8 cellular contexts compared by ENCODE assay signal in the genomic region with DNA sequence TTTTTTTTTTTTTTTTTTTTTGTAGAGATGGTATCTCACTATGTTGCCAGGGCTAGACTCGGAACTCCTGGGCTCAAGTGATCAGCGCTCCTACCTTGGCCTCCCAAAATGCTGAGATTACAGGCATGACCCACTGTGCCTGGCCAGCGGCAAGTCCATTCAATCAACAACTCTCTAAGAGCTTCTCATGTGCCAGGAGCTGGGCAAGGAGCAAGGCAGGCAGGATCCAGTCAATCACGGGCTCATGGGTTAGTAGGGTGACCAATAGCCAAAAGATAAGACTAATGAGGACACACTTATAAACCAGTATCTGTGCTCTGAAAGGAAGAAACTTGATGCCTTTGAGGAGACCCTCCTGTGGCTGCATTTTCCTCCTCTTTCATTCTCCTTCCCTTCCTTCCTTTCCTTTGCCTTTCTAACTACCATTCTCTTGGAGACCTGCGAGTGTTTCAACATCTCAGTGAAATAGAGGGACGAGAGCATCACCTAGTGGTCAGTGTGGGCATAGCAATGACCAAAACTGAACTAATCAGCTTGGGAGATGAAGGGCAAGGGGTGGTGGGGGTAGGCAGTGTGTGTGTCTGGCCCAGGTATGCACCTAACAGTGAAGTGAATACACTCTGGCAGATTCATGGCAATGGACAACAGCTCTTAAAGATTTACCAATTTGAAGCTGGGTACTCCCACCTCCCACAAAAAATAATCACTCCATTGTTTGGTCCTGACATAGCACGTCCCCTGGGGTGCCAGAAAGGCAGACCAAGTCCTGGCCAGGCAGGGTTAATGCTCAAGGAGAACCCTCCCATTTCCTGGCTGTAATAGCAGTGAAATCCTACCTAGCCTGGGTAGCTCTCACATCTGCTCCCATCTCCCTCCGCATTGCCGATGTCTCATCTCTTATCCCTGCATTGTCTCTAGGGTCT. TPM values are rescaled to one million over a fixed set of nuclear protein-coding genes. Genes with fewer than 3 reads are reported as not detected.
DNase-seq lines count a peak whose midpoint lies in the region; ATAC-seq and TF ChIP-seq lines count a peak whose summit lies in the region.

No MANE protein-coding gene starts in this region.

- H4K20me1 ChIP-seq in PC-9 (ENCODE audit: insufficient read depth) (peaks cover 18% of the 10 kb centered on the region), fibroblast of lung (ENCODE audit: control insufficient read depth, extremely low read depth, insufficient read depth, low read length) (no peaks in the 10 kb centered on the region), neural progenitor cell (ENCODE audit: low read depth) (peaks cover 2% of the 10 kb centered on the region)

- BruUV-seq in Caco-2 (replicated peaks; lab: Mats Ljungman, UMichigan) (no TSS peak), PC-9 (replicated peaks; lab: Mats Ljungman, UMichigan) (no TSS peak)

- intact Hi-C loops in Caco-2 (cut with micrococcal nuclease; ENCODE audit: unreplicated experiment): loop anchor here (1.0 to 5.0 kb wide), 5 partner anchors 12 to 179 kb away; a partner anchor contains a TSS
- intact Hi-C loops in PC-9 (cut with micrococcal nuclease; ENCODE audit: unreplicated experiment): loop anchor here (1.0 to 10.0 kb wide), 3 partner anchors 179 to 576 kb away; no protein-coding TSS in a partner anchor

- H3K4me3 Mint-ChIP-seq in Caco-2 (ENCODE audit: unreplicated experiment) (no peak overlapping the region), neural progenitor cell (peak overlapping the region; percentile 1)

- H3K27me3 ChIP-seq in Caco-2 (replicated peaks; ENCODE audit: control insufficient read depth, insufficient read depth, low read length) (no peaks in the 10 kb centered on the region), HUES48 (ENCODE audit: control insufficient read depth, insufficient read depth, low read length) (peaks cover 5% of the 10 kb centered on the region), PC-9 (ENCODE audit: insufficient read depth, low read depth) (no peaks in the 10 kb centered on the region), fibroblast of lung (ENCODE audit: control insufficient read depth, insufficient read depth, low read length) (no peaks in the 10 kb centered on the region), neural progenitor cell (peaks cover 8% of the 10 kb centered on the region)

- H3K4me3 ChIP-seq in Caco-2 (ENCODE audit: low read depth, low read length): no peak overlapping the region
- H3K4me3 ChIP-seq in HUES48 (ENCODE audit: low read depth, low read length): no peak overlapping the region
- H3K4me3 ChIP-seq in PC-9: no peak overlapping the region
- no peak overlapping the region for H3K4me3 ChIP-seq in fibroblast of lung (replicated peaks in 1 of 4; ENCODE audit: control extremely low read depth in 1 of 4, insufficient read depth in 1 of 4, low read depth in 3 of 4, low read length in 4 of 4)
- H3K4me3 ChIP-seq in neural progenitor cell: no peak overlapping the region

- H3K4me1 ChIP-seq in Caco-2: peaks cover 14% of the 10 kb centered on the region
- peaks cover 19% of the 10 kb centered on the region for H3K4me1 ChIP-seq in HUES48 (ENCODE audit: control insufficient read depth, insufficient read depth, low read length)
- peaks cover 23% of the 10 kb centered on the region for H3K4me1 ChIP-seq in PC-9 (replicated peaks; ENCODE audit: insufficient read depth)
- no peaks in the 10 kb centered on the region for H3K4me1 ChIP-seq in fibroblast of lung (ENCODE audit: control insufficient read depth, extremely low read depth, insufficient read depth, low read length)
- peaks cover 11% of the 10 kb centered on the region for H3K4me1 ChIP-seq in neural progenitor cell

- H3K4me2 ChIP-seq in PC-9: no peak overlapping the region
- no peak overlapping the region for H3K4me2 ChIP-seq in fibroblast of lung (ENCODE audit: extremely low read depth, insufficient read depth, low read length)
- no peak overlapping the region for H3K4me2 ChIP-seq in neural progenitor cell

- DNase-seq in Caco-2 (peak; percentile 80 to 84), PC-9 (peak; percentile 67 to 75), fibroblast of lung (ENCODE audit: low read depth in 2 of 2) (peak; percentile 49 to 74), neural progenitor cell (ENCODE audit: low spot score) (peak; percentile 81), substantia nigra (lab: John Stamatoyannopoulos, UW) (peak in 42 of 49 donors; percentile 5 to 78 (median 57))
- peak; percentile 71 for DNase-seq in activated T-cell treated with anti-CD3 and anti-CD28 coated beads, Interleukin-2, amount 50 U/mL, for 1 hour

- H3K4me1 Mint-ChIP-seq in Caco-2 (ENCODE audit: low read depth, unreplicated experiment): peaks cover 14% of the 10 kb centered on the region
- H3K4me1 Mint-ChIP-seq in neural progenitor cell: peaks cover 18% of the 10 kb centered on the region

- H3K9me3 Mint-ChIP-seq in Caco-2 (ENCODE audit: unreplicated experiment) (no peaks in the 10 kb centered on the region), neural progenitor cell (no peaks in the 10 kb centered on the region)

- H3K9ac ChIP-seq in HUES48 (ENCODE audit: low read depth, low read length): no peak overlapping the region
- no peak overlapping the region for H3K9ac ChIP-seq in fibroblast of lung (ENCODE audit: insufficient read depth, low read length)
- H3K9ac ChIP-seq in neural progenitor cell: no peak overlapping the region

- H2AFZ ChIP-seq in PC-9 (no peak overlapping the region), fibroblast of lung (ENCODE audit: low read length) (no peak overlapping the region), neural progenitor cell (replicated peaks) (peak overlapping the region; percentile 36)

- TF ChIP-seq CTCF in Caco-2 (IDR thresholded peaks at IDR 0.05; ENCODE audit: insufficient read depth in 1 of 2, low read depth in 1 of 2, low read length in 1 of 2, severe bottlenecking in 1 of 2, unreplicated experiment in 1 of 2) (peak; percentile 92 to 96), PC-9 (conservative IDR thresholded peaks at IDR 0.05) (peak; percentile 99), fibroblast of lung (conservative IDR thresholded peaks at IDR 0.05 in 1 of 2, IDR thresholded peaks at IDR 0.05 in 1 of 2; ENCODE audit: low read depth in 1 of 2, low read length in 2 of 2) (peak; percentile 100), neural progenitor cell (IDR thresholded peaks at IDR 0.05) (peak; percentile 99)

- H3K27ac Mint-ChIP-seq in Caco-2 (ENCODE audit: unreplicated experiment) (no peak overlapping the region), neural progenitor cell (peak overlapping the region; percentile 3)

- POLR2A ChIA-PET in Caco-2 (lab: Charles Lee) (interaction anchor here (0.6 kb wide), 2 partner anchors 16 to 157 kb away, joined by 5 read pairs; no protein-coding TSS in a partner anchor), PC-9 (lab: Charles Lee; ENCODE audit: unreplicated experiment) (interaction anchor here (0.5 kb wide), 2 partner anchors 44 to 358 kb away, joined by 4 to 5 read pairs; no protein-coding TSS in a partner anchor)

- H3K36me3 ChIP-seq in Caco-2 (ENCODE audit: control insufficient read depth, insufficient read depth, low read length): no peaks in the 10 kb centered on the region
- H3K36me3 ChIP-seq in HUES48 (ENCODE audit: control insufficient read depth, insufficient read depth, low read length): no peaks in the 10 kb centered on the region
- H3K36me3 ChIP-seq in PC-9 (ENCODE audit: low read depth): no peaks in the 10 kb centered on the region
- no peaks in the 10 kb centered on the region for H3K36me3 ChIP-seq in fibroblast of lung (ENCODE audit: control insufficient read depth, insufficient read depth, low read length)
- H3K36me3 ChIP-seq in neural progenitor cell: no peaks in the 10 kb centered on the region

- H3K79me2 ChIP-seq in PC-9 (ENCODE audit: low read depth) (peaks cover 19% of the 10 kb centered on the region), fibroblast of lung (ENCODE audit: control insufficient read depth, insufficient read depth, low read length) (no peaks in the 10 kb centered on the region), neural progenitor cell (ENCODE audit: low read depth) (no peaks in the 10 kb centered on the region)

- no peaks in the 10 kb centered on the region for H3K9me3 ChIP-seq in Caco-2
- no peaks in the 10 kb centered on the region for H3K9me3 ChIP-seq in HUES48 (ENCODE audit: control insufficient read depth, insufficient read depth, low read length)
- H3K9me3 ChIP-seq in PC-9 (ENCODE audit: insufficient read depth, low read depth): no peaks in the 10 kb centered on the region
- no peaks in the 10 kb centered on the region for H3K9me3 ChIP-seq in fibroblast of lung (ENCODE audit: control insufficient read depth, insufficient read depth, low read depth, low read length)
- H3K9me3 ChIP-seq in neural progenitor cell (ENCODE audit: low read depth): no peaks in the 10 kb centered on the region

- H3K36me3 Mint-ChIP-seq in Caco-2 (ENCODE audit: insufficient read depth, unreplicated experiment) (peaks cover 8% of the 10 kb centered on the region), neural progenitor cell (no peaks in the 10 kb centered on the region)

- H3K27me3 Mint-ChIP-seq in Caco-2 (ENCODE audit: insufficient read depth, unreplicated experiment): no peaks in the 10 kb centered on the region
- peaks cover 4% of the 10 kb centered on the region for H3K27me3 Mint-ChIP-seq in neural progenitor cell (ENCODE audit: insufficient read depth, low read depth)

- H3K27ac ChIP-seq in HUES48 (ENCODE audit: low read depth, low read length) (peak overlapping the region; percentile 32), PC-9 (no peak overlapping the region), fibroblast of lung (ENCODE audit: insufficient read depth, low read length) (no peak overlapping the region), neural progenitor cell (no peak overlapping the region), substantia nigra (ENCODE audit: low read depth, low read length, poor library complexity, severe bottlenecking) (no peak overlapping the region)

- CTCF ChIA-PET in Caco-2 (lab: Charles Lee) (interaction anchor here (0.6 to 2.1 kb wide), 14 partner anchors 12 to 322 kb away, joined by 3 to 16 read pairs (median 4); a partner anchor contains a TSS), PC-9 (lab: Charles Lee) (interaction anchor here (0.6 to 1.9 kb wide), 10 partner anchors 38 to 329 kb away, joined by 3 to 11 read pairs (median 4); no protein-coding TSS in a partner anchor)

- peaks cover 32% of the 10 kb centered on the region for H3F3A ChIP-seq in PC-9 (ENCODE audit: insufficient read depth, low read depth)
- H3F3A ChIP-seq in neural progenitor cell (ENCODE audit: low read depth): peaks cover 11% of the 10 kb centered on the region

- no peaks in the 10 kb centered on the region for H3K9me2 ChIP-seq in PC-9 (ENCODE audit: insufficient read depth)

- no peak for ATAC-seq in HG03159 (IDR thresholded peaks at IDR 0.05; ENCODE audit: unreplicated experiment)

RNA-seq across cellular contexts. Expression of a gene that starts 6.2 kb away (rescaled TPM):
- total RNA-seq in Caco-2 (2022) (30.1 and 35.3 TPM in 2 replicates), PC-9 (2021) (14.9 and 19.6 TPM in 2 replicates), fibroblast of lung (0.50 and 3.1 TPM in 2 replicates), neural progenitor cell (ENCODE audit: low replicate concordance) (2.5 and 7.2 TPM in 2 replicates)
- polyA plus RNA-seq in fibroblast of lung: 1.00 and 2.3 TPM in 2 replicates
- polyA plus RNA-seq in fibroblast of lung (2012): 1.3 and 3.3 TPM in 2 replicates
- polyA minus RNA-seq in fibroblast of lung (ENCODE audit: low replicate concordance): 0.51 and 0.96 TPM in 2 replicates

RNA-seq across cellular contexts. Expression of a gene that starts 12.5 kb away (rescaled TPM):
- 306 and 318 TPM in 2 replicates for total RNA-seq in Caco-2 (2022)
- 177 and 247 TPM in 2 replicates for total RNA-seq in PC-9 (2021)
- total RNA-seq in fibroblast of lung: 33.1 and 41.9 TPM in 2 replicates
- polyA plus RNA-seq in fibroblast of lung: 183 and 213 TPM in 2 replicates
- 204 and 268 TPM in 2 replicates for polyA plus RNA-seq in fibroblast of lung (2012)
- 26.8 and 54.7 TPM in 2 replicates for polyA minus RNA-seq in fibroblast of lung (ENCODE audit: low replicate concordance)
- total RNA-seq in neural progenitor cell (ENCODE audit: low replicate concordance): 144 and 200 TPM in 2 replicates

RNA-seq across cellular contexts. Expression of a gene that starts 43.7 kb away (rescaled TPM):
- 73.7 and 75.4 TPM in 2 replicates for total RNA-seq in Caco-2 (2022)
- 41.8 and 45.5 TPM in 2 replicates for total RNA-seq in PC-9 (2021)
- total RNA-seq in fibroblast of lung: 40.6 and 53.8 TPM in 2 replicates
- 23.0 and 35.3 TPM in 2 replicates for polyA plus RNA-seq in fibroblast of lung
- 20.0 and 24.8 TPM in 2 replicates for polyA plus RNA-seq in fibroblast of lung (2012)
- 25.5 and 76.7 TPM in 2 replicates for polyA minus RNA-seq in fibroblast of lung (ENCODE audit: low replicate concordance)
- 120 and 124 TPM in 2 replicates for total RNA-seq in neural progenitor cell (ENCODE audit: low replicate concordance)

RNA-seq across cellular contexts. Expression of a gene that starts 45.0 kb away (rescaled TPM):
- total RNA-seq in Caco-2 (2022): 9.2 and 11.8 TPM in 2 replicates
- 17.9 and 19.7 TPM in 2 replicates for total RNA-seq in PC-9 (2021)
- 0.50 and 1.5 TPM in 2 replicates for total RNA-seq in fibroblast of lung
- 0.93 and 1.2 TPM in 2 replicates for polyA plus RNA-seq in fibroblast of lung
- polyA plus RNA-seq in fibroblast of lung (2012): 0.39 and 0.50 TPM in 2 replicates
- 1.7 and 4.0 TPM in 2 replicates for polyA minus RNA-seq in fibroblast of lung (ENCODE audit: low replicate concordance)
- 16.4 and 24.9 TPM in 2 replicates for total RNA-seq in neural progenitor cell (ENCODE audit: low replicate concordance)
